ENCODE assay signal across 8 cellular contexts in the genomic region with DNA sequence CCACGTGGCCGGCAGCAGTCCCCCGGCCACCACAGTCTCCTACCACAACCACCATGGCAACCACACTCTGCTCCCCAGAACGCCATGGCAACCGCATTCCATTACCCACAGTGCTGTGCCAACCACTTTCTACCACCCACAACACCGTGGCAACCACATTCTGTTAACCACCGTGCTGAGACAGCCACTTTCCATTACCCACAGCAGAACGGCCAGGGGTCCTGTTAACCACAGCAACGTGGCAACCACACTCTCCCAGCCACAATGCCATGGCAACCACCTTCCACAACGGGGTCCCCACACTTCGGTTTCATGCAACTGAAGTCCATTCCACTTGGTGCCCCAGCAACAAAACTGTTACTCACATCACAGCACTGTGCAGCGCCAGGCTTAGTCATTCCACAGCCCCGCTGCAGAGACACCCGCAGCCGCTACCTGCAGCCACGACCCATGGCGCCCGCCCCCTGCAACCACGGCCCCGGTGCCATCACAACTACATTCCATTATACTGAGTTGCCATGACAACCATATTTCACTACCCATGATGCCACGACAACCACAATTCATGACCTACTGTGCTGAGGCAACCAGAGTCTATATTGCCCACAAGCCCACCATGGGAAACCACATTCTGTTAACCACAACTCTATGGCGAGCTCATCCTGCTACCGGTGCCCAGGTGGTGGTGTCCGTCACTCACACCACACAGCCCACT. TPM values are rescaled to one million over a fixed set of nuclear protein-coding genes. Genes with fewer than 3 reads are reported as not detected.
A peak's percentile ranks its signal among the peaks of the same experiment; 100 is the strongest.
DNase-seq lines count a peak whose midpoint lies in the region; ATAC-seq and TF ChIP-seq lines count a peak whose summit lies in the region.

No MANE protein-coding gene starts in this region.

- H3K36me3 Mint-ChIP-seq in CD14-positive monocyte = peaks cover 0 to 5% of the 10 kb centered on the region in 2 donors

- peak; percentile 64 for DNase-seq in NB4 (ENCODE audit: low read depth)
- peak; percentile 83 to 86 for DNase-seq in activated T-cell treated with anti-CD3 and anti-CD28 coated beads, Interleukin-2, amount 50 U/mL, for 48 hours
- peak; percentile 72 for DNase-seq in stromal cell of bone marrow (ENCODE audit: low read depth)
- no peak for DNase-seq in CD14-positive monocyte (ENCODE audit: low spot score)
- no peak for DNase-seq in D341Med (ENCODE audit: low spot score)

- TF ChIP-seq CTCF in NB4 (IDR thresholded peaks at IDR 0.05; ENCODE audit: low read depth, low read length) = no peak
- TF ChIP-seq CTCF in CD14-positive monocyte (IDR thresholded peaks at IDR 0.05) = no peak

- TF ChIP-seq POLR2A in NB4 (IDR thresholded peaks at IDR 0.05; ENCODE audit: extremely low read depth, insufficient read length) = no peak

- peaks cover 55 to 65% (median 63%) of the 10 kb centered on the region in 3 donors for H3K27me3 Mint-ChIP-seq in CD14-positive monocyte (ENCODE audit: low read depth in 3 of 3)

- H3K27me3 ChIP-seq in layer of hippocampus (ENCODE audit: control insufficient read depth, insufficient read depth, low read length) = no peaks in the 10 kb centered on the region

- peaks cover 16% of the 10 kb centered on the region for H3K4me1 Mint-ChIP-seq in CD14-positive monocyte

- H3K9me3 Mint-ChIP-seq in CD14-positive monocyte = peaks cover 0 to 13% (median 4%) of the 10 kb centered on the region in 7 donors

- H3K4me3 ChIP-seq in NB4 (ENCODE audit: low read depth, low read length) = no peak overlapping the region

- H3K27ac Mint-ChIP-seq in CD14-positive monocyte = peak overlapping the region in 1 of 7 donors; percentile 63

- peak overlapping the region in 1 of 2 donors; percentile 74 for H3K4me3 Mint-ChIP-seq in CD14-positive monocyte

- peak overlapping the region; percentile 62 for H3K27ac ChIP-seq in layer of hippocampus (ENCODE audit: low read depth, low read length)

- intact Hi-C loops in CD14-positive monocyte (cut with micrococcal nuclease) = no loop called here

- ATAC-seq in GM18907 (IDR thresholded peaks at IDR 0.05; ENCODE audit: unreplicated experiment) = peak; percentile 54
- ATAC-seq in HG03354 (IDR thresholded peaks at IDR 0.05; ENCODE audit: poor library complexity, severe bottlenecking, unreplicated experiment) = no peak

RNA-seq across cellular contexts. Expression of gene DPF1, which starts 10.0 kb away (rescaled TPM):
- not detected for polyA plus RNA-seq in CD14-positive monocyte

RNA-seq across cellular contexts. Expression of gene PPP1R14A, which starts 42.1 kb away (rescaled TPM):
- not detected for polyA plus RNA-seq in CD14-positive monocyte

RNA-seq across cellular contexts. Expression of gene SPINT2, which starts 50.3 kb away (rescaled TPM):
- polyA plus RNA-seq in CD14-positive monocyte = 100 to 1,000 TPM; 114 to 139 TPM

Comparison
In these comparisons a context has a peak if more than half of its experiments do, and no peak if none do; other contexts are left out.
1. DNase-seq: peak in NB4 (single experiment), activated T-cell treated with anti-CD3 and anti-CD28 coated beads, Interleukin-2, amount 50 U/mL, for 48 hours (2 of 2) and stromal cell of bone marrow (single experiment); none in CD14-positive monocyte (single experiment) and D341Med (single experiment).